10 cellular contexts compared by ENCODE assay signal in the genomic region with DNA sequence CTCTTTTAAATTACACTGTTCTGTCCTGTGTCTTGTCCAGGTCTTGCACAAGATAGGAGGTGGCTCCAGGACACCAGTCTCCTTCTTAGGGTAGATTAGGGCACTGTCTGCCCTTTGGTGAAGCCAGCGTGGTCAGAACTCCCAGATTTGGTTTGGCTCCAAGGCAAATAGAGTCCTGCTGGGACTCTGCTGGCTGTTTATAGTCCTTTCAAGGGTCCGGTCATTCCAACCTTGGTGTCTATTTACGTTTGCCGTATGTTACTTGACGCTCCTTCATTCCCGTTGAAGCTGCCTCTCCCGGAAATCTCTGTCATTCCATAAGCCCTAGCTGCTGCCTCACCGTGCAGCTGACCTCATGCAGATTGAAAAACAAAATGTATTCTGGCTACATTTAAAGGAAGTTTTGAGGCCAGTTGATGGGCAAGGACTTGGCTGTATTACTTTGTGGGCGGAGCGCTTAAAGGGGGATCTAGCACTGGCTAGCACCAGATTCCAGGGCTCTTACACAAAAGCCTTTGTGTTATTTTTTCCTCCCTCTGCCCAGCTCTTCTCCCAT.
DNase-seq lines count a peak whose midpoint lies in the region; ATAC-seq and TF ChIP-seq lines count a peak whose summit lies in the region.
"Had no signal": no experiment of that assay in that cellular context is flagged by ENCODE, and none has a peak within 500 bp of the region (broad histone marks: within the 10 kb centered on the region; RNA-seq: fewer than 3 reads in every experiment).

No MANE protein-coding gene starts in this region.

- DNase-seq in Caki2 (ENCODE audit: low read depth), result peak; percentile 84
- DNase-seq in heart left ventricle, result peak in 4 of 5 donors; percentile 52 to 81 (median 57)
- DNase-seq in posterior vena cava (ENCODE audit: low spot score), result peak; percentile 84
- DNase-seq in stimulated activated naive CD8-positive, alpha-beta T cell treated with anti-CD3 and anti-CD28 coated beads, Interleukin-15, Interleukin-2, amounts not matched to agents 100 U/mL and 50 U/mL, for 24 hours, result no peak
- DNase-seq in NCI-H2227 treated with DMSO at 0.1 percent for 48 hours (lab: John Stamatoyannopoulos, UW), result no peak
- no peak for DNase-seq in stimulated activated naive CD4-positive, alpha-beta T cell treated with Interleukin-2 at 50 U/mL for 16 hours (lab: John Stamatoyannopoulos, UW)
- DNase-seq: NCI-H2171 had no signal

- peaks cover 0 to 75% (median 23%) of the 10 kb centered on the region in 12 donors for H3K4me1 ChIP-seq in heart left ventricle

- TF ChIP-seq POLR2A in heart left ventricle (IDR thresholded peaks at IDR 0.05), result no peak

- H3K36me3 ChIP-seq in heart left ventricle, result no peaks in the 10 kb centered on the region
- H3K36me3 ChIP-seq: cardiac muscle cell had no signal

- no peak for TF ChIP-seq CTCF in WI38 (IDR thresholded peaks at IDR 0.05; ENCODE audit: low read depth, low read length)
- TF ChIP-seq CTCF in heart left ventricle (IDR thresholded peaks at IDR 0.05), result no peak

- peak overlapping the region; percentile 61 to 96 (median 84) for H3K27ac ChIP-seq in heart left ventricle
- H3K27ac ChIP-seq: cardiac muscle cell had no signal

- intact Hi-C loops in heart left ventricle (cut with DNase I), result loop anchor here in 2 of 10 donors (5.0 to 10.0 kb wide), 2 partner anchors 37 to 85 kb away; no protein-coding TSS in a partner anchor
- intact Hi-C loops in posterior vena cava (cut with DNase I), result no loop called here

- in situ Hi-C loops in Caki2 (cut with HindIII; ENCODE audit: low pct_unique_long_range_greater_than_20kb, low sequenced_read_pairs), result no loop called here

- no peaks in the 10 kb centered on the region for H3K27me3 ChIP-seq in heart left ventricle
- H3K27me3 ChIP-seq: cardiac muscle cell had no signal

- H3K9me3 ChIP-seq in heart left ventricle, result no peaks in the 10 kb centered on the region

- ATAC-seq in heart left ventricle (peak; percentile 84 to 92 (median 90)), HG02623 (IDR thresholded peaks at IDR 0.05; ENCODE audit: unreplicated experiment) (no peak)
- no peak for ATAC-seq in stimulated activated naive CD8-positive, alpha-beta T cell treated with anti-CD3 and anti-CD28 coated beads, Interleukin-15, Interleukin-2, amounts not matched to agents 100 U/mL and 50 U/mL, for 24 hours

- 21 to 34% (median 23%) methylated on average over 10 of the region's 10 CpGs for WGBS in heart left ventricle, 4 donors

- H3K4me3 ChIP-seq in WI38 (ENCODE audit: low read depth, low read length) (0 out of 2 replicates have a peak overlapping the region, but pooled peaks have one; percentile 19), heart left ventricle (peak overlapping the region in 7 of 12 donors; percentile 2 to 39 (median 15))
- H3K4me3 ChIP-seq: cardiac muscle cell had no signal

Comparison
In these comparisons a context has a peak if more than half of its experiments do, and no peak if none do; other contexts are left out.
1. DNase-seq: peak in Caki2 (single experiment), heart left ventricle (4 of 5) and posterior vena cava (single experiment); none in stimulated activated naive CD8-positive, alpha-beta T cell treated with anti-CD3 and anti-CD28 coated beads, Interleukin-15, Interleukin-2, amounts not matched to agents 100 U/mL and 50 U/mL, for 24 hours (single experiment), NCI-H2227 treated with DMSO at 0.1 percent for 48 hours (single experiment) and stimulated activated naive CD4-positive, alpha-beta T cell treated with Interleukin-2 at 50 U/mL for 16 hours (single experiment).
2. ATAC-seq: peak in heart left ventricle (4 of 4); none in stimulated activated naive CD8-positive, alpha-beta T cell treated with anti-CD3 and anti-CD28 coated beads, Interleukin-15, Interleukin-2, amounts not matched to agents 100 U/mL and 50 U/mL, for 24 hours (single experiment) and HG02623 (single experiment).